In the genomic region with DNA sequence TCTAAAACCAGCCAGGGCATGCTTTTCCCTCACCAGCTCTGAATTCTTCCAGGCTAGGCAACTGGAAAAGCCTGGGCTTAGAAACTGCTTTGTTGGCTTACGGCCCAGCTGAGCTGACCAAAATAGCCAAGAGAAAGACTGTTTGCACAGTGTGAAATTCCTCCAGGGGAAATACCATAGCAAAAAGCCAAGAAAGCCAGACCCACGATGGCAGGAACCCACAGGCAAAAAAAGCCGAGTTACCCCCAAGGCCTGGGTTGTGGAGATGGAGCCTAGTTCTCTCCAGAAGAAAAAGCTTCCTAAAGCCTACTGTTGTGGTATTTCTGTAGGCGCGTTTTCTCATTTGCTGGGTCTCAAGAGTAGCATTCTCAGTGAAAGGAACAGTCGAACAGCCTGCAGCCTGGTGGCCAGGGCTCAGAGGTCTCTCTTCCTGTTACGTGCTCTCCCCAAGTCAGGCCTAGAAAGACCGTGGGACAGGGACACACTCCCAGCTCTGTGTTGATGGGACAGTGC, we compare ENCODE assay signal across 11 cellular contexts. TPM values are rescaled to one million over a fixed set of nuclear protein-coding genes. Genes with fewer than 3 reads are reported as not detected.
DNase-seq lines count a peak whose midpoint lies in the region; ATAC-seq and TF ChIP-seq lines count a peak whose summit lies in the region.
"Had no signal": no experiment of that assay in that cellular context is flagged by ENCODE, and none has a peak within 500 bp of the region (broad histone marks: within the 10 kb centered on the region; RNA-seq: fewer than 3 reads in every experiment).

No MANE protein-coding gene starts in this region.

- H3K9me3 Mint-ChIP-seq in WTC11 = no peaks in the 10 kb centered on the region
- H3K9me3 Mint-ChIP-seq in nephron progenitor cell = no peaks in the 10 kb centered on the region
- H3K9me3 Mint-ChIP-seq: activated T-cell treated with anti-CD3 and anti-CD28 coated beads, Interleukin-2, amount 50 U/mL, for 24 hours had no signal

- no peaks in the 10 kb centered on the region for H3K9me3 ChIP-seq in Karpas-422 (ENCODE audit: low read length)
- H3K9me3 ChIP-seq: BLaER1 treated with 17β-estradiol and CSF1 and Interleukin-3, amounts not matched to agents 10 nM and 100 nM had no signal

- H3K4me1 ChIP-seq in Karpas-422 (ENCODE audit: low read length) = peaks cover 15% of the 10 kb centered on the region

- no peaks in the 10 kb centered on the region for H3K27me3 ChIP-seq in Karpas-422 (ENCODE audit: low read length)
- H3K27me3 ChIP-seq: BLaER1 treated with 17β-estradiol and CSF1 and Interleukin-3, amounts not matched to agents 10 nM and 100 nM had no signal

- ATAC-seq in WTC11 (no peak), GM21723 (IDR thresholded peaks at IDR 0.05; ENCODE audit: unreplicated experiment) (no peak), HG03097 (IDR thresholded peaks at IDR 0.05; ENCODE audit: low FRiP score, unreplicated experiment) (no peak)

- no peaks in the 10 kb centered on the region for H3K36me3 ChIP-seq in Karpas-422 (ENCODE audit: insufficient read depth, low read length)

- DNase-seq in WTC11 (ENCODE audit: low spot score) (no peak), fibroblast of mammary gland (ENCODE audit: low read depth) (peak; percentile 59), nephron progenitor cell (no peak), Karpas-422 (no peak), NOMO-1 treated with DMSO at 0.1 percent for 48 hours (lab: John Stamatoyannopoulos, UW; ENCODE audit: unreplicated experiment) (no peak)
- DNase-seq: activated T-cell treated with anti-CD3 and anti-CD28 coated beads, Interleukin-2, amount 50 U/mL, for 24 hours; NCI-H2107 had no signal

- CTCF ChIA-PET in WTC11 (lab: Charles Lee) = interaction anchor here (0.9 to 2.1 kb wide), 6 partner anchors 16 to 65 kb away, joined by 4 to 11 read pairs (median 5); partner anchors contain the start of genes CDK5RAP3 and SCRN2

- no peak overlapping the region for H3K4me2 ChIP-seq in Karpas-422 (ENCODE audit: low read depth, low read length, poor library complexity, severe bottlenecking)

- peak overlapping the region; percentile 23; the same call in 1 of the 2 replicates for H3K27ac ChIP-seq in 22Rv1
- no peak overlapping the region for H3K27ac ChIP-seq in Karpas-422 (ENCODE audit: low read length)

- H3K27ac Mint-ChIP-seq in WTC11 (peak overlapping the region; percentile 2), nephron progenitor cell (peak overlapping the region; percentile 11)

- no peaks in the 10 kb centered on the region for H3K9me2 ChIP-seq in Karpas-422 (replicated peaks; ENCODE audit: insufficient read depth, low read length)

- H3K79me2 ChIP-seq in Karpas-422 (ENCODE audit: low read length) = peaks cover 65% of the 10 kb centered on the region

- no peak for TF ChIP-seq CTCF in 22Rv1 (IDR thresholded peaks at IDR 0.05)
- no peak for TF ChIP-seq CTCF in WTC11 (IDR thresholded peaks at IDR 0.05)
- no peak for TF ChIP-seq CTCF in fibroblast of mammary gland (conservative IDR thresholded peaks at IDR 0.05; ENCODE audit: control insufficient read depth, insufficient read depth, low read depth, low read length)
- no peak for TF ChIP-seq CTCF in nephron progenitor cell (IDR thresholded peaks at IDR 0.05)

- H4K20me1 ChIP-seq in Karpas-422 (ENCODE audit: insufficient read depth, low read depth, low read length) = no peaks in the 10 kb centered on the region

- no peak overlapping the region for H3K9ac ChIP-seq in Karpas-422 (ENCODE audit: low read length)
- H3K9ac ChIP-seq: BLaER1 treated with 17β-estradiol and CSF1 and Interleukin-3, amounts not matched to agents 10 nM and 100 nM had no signal

- H3K36me3 Mint-ChIP-seq in WTC11 (peaks cover 3% of the 10 kb centered on the region; the same call in 1 of the 2 replicates), nephron progenitor cell (ENCODE audit: low read depth) (peaks cover 34% of the 10 kb centered on the region)

- no peak overlapping the region for H2AFZ ChIP-seq in Karpas-422 (ENCODE audit: low read length)

- H3K27me3 Mint-ChIP-seq in WTC11 (ENCODE audit: low read depth) (no peaks in the 10 kb centered on the region), nephron progenitor cell (ENCODE audit: low read depth, poor library complexity) (peaks cover 7% of the 10 kb centered on the region)
- H3K27me3 Mint-ChIP-seq: activated T-cell treated with anti-CD3 and anti-CD28 coated beads, Interleukin-2, amount 50 U/mL, for 24 hours had no signal

- H3K4me3 ChIP-seq in fibroblast of mammary gland (ENCODE audit: control insufficient read depth, low read depth, low read length) = no peak overlapping the region
- H3K4me3 ChIP-seq in Karpas-422 (ENCODE audit: low read length) = no peak overlapping the region
- H3K4me3 ChIP-seq: BLaER1 treated with 17β-estradiol and CSF1 and Interleukin-3, amounts not matched to agents 10 nM and 100 nM had no signal

- POLR2A ChIA-PET in WTC11 (lab: Charles Lee) = interaction anchor here (1.7 kb wide), 1 partner anchor 54 kb away, joined by 4 read pairs; the partner anchor contains the start of gene SP6

- H3K4me1 Mint-ChIP-seq in WTC11 (peaks cover 40% of the 10 kb centered on the region), nephron progenitor cell (peaks cover 26% of the 10 kb centered on the region)

- H3K4me3 Mint-ChIP-seq in WTC11 (no peak overlapping the region), nephron progenitor cell (no peak overlapping the region)
- H3K4me3 Mint-ChIP-seq: activated T-cell treated with anti-CD3 and anti-CD28 coated beads, Interleukin-2, amount 50 U/mL, for 24 hours had no signal

TF ChIP-seq in WTC11, 78 proteins besides CTCF, POLR2A, EP300 and RAD21 (continues in another document):
- TF ChIP-seq ZNF423 (CRISPR knock-in tag; IDR thresholded peaks at IDR 0.05) (no peak), MLX (CRISPR knock-in tag; IDR thresholded peaks at IDR 0.05) (no peak), ZNF281 (CRISPR knock-in tag; IDR thresholded peaks at IDR 0.05) (no peak), ZBTB43 (CRISPR knock-in tag; IDR thresholded peaks at IDR 0.05) (no peak)

RNA-seq across cellular contexts. Expression of gene SP2, which starts 9.2 kb away (rescaled TPM):
- 9.9 to 11.5 TPM (median 10.7 TPM) in 3 replicates for total RNA-seq in WTC11 (2021)
- 3.6 and 4.4 TPM in 2 replicates for total RNA-seq in Karpas-422 (2014; rRNA removed; shearing (Covaris generic); ENCODE audit: low replicate concordance)

RNA-seq across cellular contexts. Expression of gene PNPO, which starts 36.1 kb away (rescaled TPM):
- total RNA-seq in WTC11 (2021) = 12.2 to 17.8 TPM (median 17.2 TPM) in 3 replicates
- 26.8 and 32.0 TPM in 2 replicates for total RNA-seq in Karpas-422 (2014; rRNA removed; shearing (Covaris generic); ENCODE audit: low replicate concordance)

RNA-seq across cellular contexts. Expression of gene PRR15L, which starts 52.4 kb away (rescaled TPM):
- total RNA-seq in WTC11 (2021) = 0.59 to 1.1 TPM (median 1.1 TPM) in 3 replicates
- total RNA-seq in Karpas-422 (2014; rRNA removed; shearing (Covaris generic); ENCODE audit: low replicate concordance) = 0.97 and 2.7 TPM in 2 replicates

RNA-seq across cellular contexts. Expression of gene SP6, which starts 54.3 kb away (rescaled TPM):
- 2.0 to 3.3 TPM (median 2.3 TPM) in 3 replicates for total RNA-seq in WTC11 (2021)
- total RNA-seq in Karpas-422 (2014; rRNA removed; shearing (Covaris generic); ENCODE audit: low replicate concordance) = 0.04 TPM in 1 of 2 replicates, not detected in the other
